ENCODE assay signal across 10 cellular contexts in the genomic region with DNA sequence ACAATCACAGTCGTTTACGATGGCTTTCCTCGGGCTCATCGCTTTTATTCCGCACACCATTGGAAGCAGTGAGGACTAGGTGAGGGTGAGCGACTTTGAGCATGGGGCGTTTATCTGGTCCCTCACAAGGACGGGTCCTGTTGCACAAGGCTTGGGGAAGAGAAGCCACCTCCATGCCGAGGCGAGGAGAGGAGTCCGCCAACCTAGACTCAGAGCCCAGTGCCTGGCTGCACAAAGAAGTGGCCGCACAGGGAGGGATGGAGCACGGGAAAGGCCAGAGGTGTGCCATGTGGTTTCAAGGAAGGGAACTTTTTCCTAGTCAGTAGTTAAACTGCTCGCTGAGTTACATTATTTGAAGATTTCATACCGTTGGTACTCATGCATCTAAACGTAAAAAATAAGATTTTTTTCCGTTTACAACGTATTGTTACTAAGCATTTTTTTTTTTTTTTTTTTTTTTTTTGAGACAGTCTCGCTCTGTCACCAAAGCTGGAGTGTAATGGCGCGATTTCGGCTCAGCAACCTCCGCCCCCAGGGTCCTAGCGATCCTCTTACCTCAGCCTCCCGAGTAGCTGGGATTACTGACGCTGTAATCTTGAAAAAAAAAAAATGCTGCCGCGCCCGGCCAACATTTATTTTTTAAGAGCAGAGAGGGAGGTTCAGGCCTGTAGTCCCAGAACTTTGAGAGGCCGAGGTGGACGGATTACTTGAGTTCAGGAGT. TPM values are rescaled to one million over a fixed set of nuclear protein-coding genes. Genes with fewer than 3 reads are reported as not detected.
A peak's percentile ranks its signal among the peaks of the same experiment; 100 is the strongest.
DNase-seq lines count a peak whose midpoint lies in the region; ATAC-seq and TF ChIP-seq lines count a peak whose summit lies in the region.
"Had no signal": no experiment of that assay in that cellular context is flagged by ENCODE, and none has a peak within 500 bp of the region (broad histone marks: within the 10 kb centered on the region; RNA-seq: fewer than 3 reads in every experiment).

No MANE protein-coding gene starts in this region.

- TF ChIP-seq CTCF in H9 (conservative IDR thresholded peaks at IDR 0.05): no peak
- TF ChIP-seq CTCF in brain microvascular endothelial cell (IDR thresholded peaks at IDR 0.05; ENCODE audit: low read depth, low read length, missing control alignments): no peak

- no peak overlapping the region for H2BK20ac ChIP-seq in H9 (ENCODE audit: low read depth, low read length, poor library complexity, severe bottlenecking)

- H3K36me3 ChIP-seq in brain microvascular endothelial cell (replicated peaks): no peaks in the 10 kb centered on the region
- H3K36me3 ChIP-seq: Peyer's patch had no signal

- no CpG with 5 or more reads among the region's 31 CpGs for WGBS in H9 (ENCODE audit: extremely low coverage, insufficient read length, low lambda C conversion rate)

- H4K20me1 ChIP-seq in H9 (ENCODE audit: control insufficient read depth, insufficient read depth, insufficient read length): no peaks in the 10 kb centered on the region

- H2AFZ ChIP-seq in H9 (ENCODE audit: low read length): peak overlapping the region; percentile 33

- peak; percentile 20 for DNase-seq in AG20443 (ENCODE audit: low spot score)
- peak; percentile 64 for DNase-seq in H9
- DNase-seq in brain microvascular endothelial cell: no peak
- no peak for DNase-seq in naive B cell
- DNase-seq in NK-92 treated with Interleukin-12 subunit alpha and Interleukin-12 subunit beta, amount 100 ng/mL, for 24 hours (lab: John Stamatoyannopoulos, UW): no peak
- DNase-seq in foreskin melanocyte: no peak
- DNase-seq: activated gamma-delta T cell, Peyer's patch had no signal

- H3K27ac ChIP-seq in H9 (ENCODE audit: insufficient read length, low read depth, low read length) (no peak overlapping the region), brain microvascular endothelial cell (no peak overlapping the region)
- H3K27ac ChIP-seq: Peyer's patch had no signal

- H3K4me1 ChIP-seq in H9 (ENCODE audit: insufficient read depth, low read length): peaks cover 3% of the 10 kb centered on the region; the same call in 1 of the 2 replicates

- H3K36me3 Mint-ChIP-seq in H9 (ENCODE audit: insufficient read depth in 1 of 3, low read depth in 3 of 3): no peaks in the 10 kb centered on the region; a peak in 1 of 7 replicates
- H3K36me3 Mint-ChIP-seq in naive B cell: peaks cover 5 to 21% of the 10 kb centered on the region in 2 donors

- H3K4me3 ChIP-seq in brain microvascular endothelial cell (ENCODE audit: low read depth, low read length): peak overlapping the region; percentile 70

- H3K23me2 ChIP-seq in H9 (ENCODE audit: insufficient read length, low read depth, low read length, poor library complexity, severe bottlenecking): peaks cover 12% of the 10 kb centered on the region

- no peaks in the 10 kb centered on the region for H3K79me2 ChIP-seq in H9 (ENCODE audit: insufficient read depth, low read length)

- peak overlapping the region; percentile 9 for H3K9ac ChIP-seq in H9 (ENCODE audit: extremely low read depth, insufficient read length, low read length)

- no peak overlapping the region for H4K91ac ChIP-seq in H9 (ENCODE audit: insufficient read length, low read depth, low read length)

- H3K27ac Mint-ChIP-seq in H9 (peak overlapping the region in 2 of 3 experiments; percentile 48 to 77; a peak in 2 of 7 replicates), naive B cell (peak overlapping the region in 1 of 6 donors; percentile 18)

- no peak overlapping the region for H2BK15ac ChIP-seq in H9 (ENCODE audit: low read depth, low read length)

- H4K5ac ChIP-seq in H9 (ENCODE audit: insufficient read length, low read depth, low read length): no peak overlapping the region

- H3K4ac ChIP-seq in H9 (ENCODE audit: low read depth, low read length): no peak overlapping the region

- H2AK5ac ChIP-seq in H9 (ENCODE audit: insufficient read length, low read length): no peak overlapping the region

- H3K79me1 ChIP-seq in H9 (ENCODE audit: insufficient read depth, low read depth, low read length, poor library complexity, severe bottlenecking): no peaks in the 10 kb centered on the region

- H3K27me3 ChIP-seq in H9 (ENCODE audit: insufficient read depth, low read length) (no peaks in the 10 kb centered on the region; the same call in 1 of the 2 replicates), brain microvascular endothelial cell (replicated peaks) (no peaks in the 10 kb centered on the region)

- in situ Hi-C loops in brain microvascular endothelial cell (cut with HindIII; ENCODE audit: low pct_ligation_motif_present, low sequenced_read_pairs): no loop called here

- ATAC-seq in naive B cell (ENCODE audit: low read depth in 2 of 2) (no peak), HG03354 (IDR thresholded peaks at IDR 0.05; ENCODE audit: poor library complexity, severe bottlenecking, unreplicated experiment) (no peak), esophagus mucosa (no peak)

- H3K18ac ChIP-seq in H9 (ENCODE audit: insufficient read length, low read depth, low read length): peak overlapping the region; percentile 55

- no peak overlapping the region for H3T11ph ChIP-seq in H9 (ENCODE audit: low read length)

- H3K4me1 Mint-ChIP-seq in H9: peaks cover 24 to 29% of the 10 kb centered on the region in 2 experiments
- peaks cover 18 to 26% (median 22%) of the 10 kb centered on the region in 3 donors for H3K4me1 Mint-ChIP-seq in naive B cell

- no peak overlapping the region for H4K8ac ChIP-seq in H9 (replicated peaks; ENCODE audit: insufficient read length, low read depth, low read length)

- H3K9me3 Mint-ChIP-seq in H9 (no peaks in the 10 kb centered on the region), naive B cell (peaks cover 5 to 19% (median 10%) of the 10 kb centered on the region in 7 donors)

- H2BK5ac ChIP-seq in H9 (ENCODE audit: insufficient read length, low read length): no peak overlapping the region

- peaks cover 48% of the 10 kb centered on the region for H3K27me3 Mint-ChIP-seq in H9 (ENCODE audit: low read depth)
- peaks cover 62 to 76% (median 74%) of the 10 kb centered on the region in 3 donors for H3K27me3 Mint-ChIP-seq in naive B cell

- no peak overlapping the region for H3K56ac ChIP-seq in H9 (ENCODE audit: insufficient read length, low read depth, low read length)

- no peak overlapping the region for H2BK12ac ChIP-seq in H9 (ENCODE audit: insufficient read length, low read depth, low read length)

- H3K4me3 Mint-ChIP-seq in H9: peak overlapping the region; percentile 88 to 97
- peak overlapping the region in 7 of 8 donors; percentile 81 to 92 (median 89) for H3K4me3 Mint-ChIP-seq in naive B cell

- H3K14ac ChIP-seq in H9 (ENCODE audit: insufficient read depth, low read length): peak overlapping the region; percentile 89

- H3K23ac ChIP-seq in H9 (ENCODE audit: insufficient read length, low read depth, low read length): no peak overlapping the region

- H3K9me3 ChIP-seq in H9 (ENCODE audit: control insufficient read depth, low read depth, low read length): no peaks in the 10 kb centered on the region
- H3K9me3 ChIP-seq: Peyer's patch had no signal

- no peak overlapping the region for H2BK120ac ChIP-seq in H9 (ENCODE audit: low read depth, low read length, poor library complexity, severe bottlenecking)

- H3K4me2 ChIP-seq in H9 (ENCODE audit: insufficient read depth, insufficient read length, low read length): peak overlapping the region; percentile 75

RNA-seq across cellular contexts. Expression of a gene that starts 0.9 kb away (rescaled TPM):
- total RNA-seq in H9 (2021) (2.3 TPM in 2 replicates), esophagus mucosa (1.8 TPM)
- polyA plus RNA-seq in naive B cell (ENCODE audit: low read depth in 6 of 6): not detected

Comparison
In these comparisons a context has a peak if more than half of its experiments do, and no peak if none do; other contexts are left out.
1. DNase-seq: peak in AG20443 (single experiment) and H9 (single experiment); none in brain microvascular endothelial cell (single experiment), naive B cell (single experiment), NK-92 treated with Interleukin-12 subunit alpha and Interleukin-12 subunit beta, amount 100 ng/mL, for 24 hours (single experiment) and foreskin melanocyte (single experiment).